In genomic region chr3:194315088-194315964, GRCh38 we compare ENCODE assay signal across 1 cellular context.
TF ChIP-seq lines count a peak whose summit lies in the region.

No MANE protein-coding gene starts in this region.

TF ChIP-seq in HEK293, 187 proteins besides CTCF, POLR2A, EP300 and RAD21 (continued from another document and continues in another):
- TF ChIP-seq ZNF26 (tag by site-specific recombination; IDR thresholded peaks at IDR 0.05) = no peak
- TF ChIP-seq ZNF785 (tag by site-specific recombination; IDR thresholded peaks at IDR 0.05) = no peak
- TF ChIP-seq SP3 (tag by site-specific recombination; IDR thresholded peaks at IDR 0.05) = peak; percentile 72
- TF ChIP-seq ZNF23 (tag by site-specific recombination; IDR thresholded peaks at IDR 0.05; ENCODE audit: borderline replicate concordance) = no peak
- peak; percentile 98 for TF ChIP-seq ZBTB17 (tag by site-specific recombination; IDR thresholded peaks at IDR 0.05)
- peak; percentile 96 for TF ChIP-seq ZNF610 (tag by site-specific recombination; IDR thresholded peaks at IDR 0.05; ENCODE audit: borderline replicate concordance)
- TF ChIP-seq ZNF768 (tag by site-specific recombination; IDR thresholded peaks at IDR 0.05) = no peak
- TF ChIP-seq FEZF1 (tag by site-specific recombination; IDR thresholded peaks at IDR 0.05) = peak; percentile 44; the same call in 1 of the 2 replicates
- TF ChIP-seq ZNF501 (tag by site-specific recombination; IDR thresholded peaks at IDR 0.05) = peak; percentile 85
- no peak for TF ChIP-seq ZNF416 (tag by site-specific recombination; IDR thresholded peaks at IDR 0.05)
- TF ChIP-seq HIC1 (tag by site-specific recombination; IDR thresholded peaks at IDR 0.05) = peak; percentile 86
- no peak for TF ChIP-seq ZNF513 (tag by site-specific recombination; IDR thresholded peaks at IDR 0.05)
- TF ChIP-seq ZNF629 (tag by site-specific recombination; IDR thresholded peaks at IDR 0.05) = peak; percentile 94
- TF ChIP-seq ZNF645 (tag by site-specific recombination; IDR thresholded peaks at IDR 0.05) = no peak
- TF ChIP-seq ZNF521 (tag by site-specific recombination; IDR thresholded peaks at IDR 0.05) = no peak
- TF ChIP-seq ZNF514 (tag by site-specific recombination; IDR thresholded peaks at IDR 0.05) = no peak
- peak; percentile 85 for TF ChIP-seq ZIC2 (tag by site-specific recombination; IDR thresholded peaks at IDR 0.05)
- TF ChIP-seq AEBP2 (tag by site-specific recombination; IDR thresholded peaks at IDR 0.05; ENCODE audit: borderline replicate concordance) = no peak
- TF ChIP-seq ZNF274 (IDR thresholded peaks at IDR 0.05; ENCODE audit: low read length) = no peak
- no peak for TF ChIP-seq ZNF274 (tag by site-specific recombination; IDR thresholded peaks at IDR 0.05; ENCODE audit: borderline replicate concordance)
- no peak for TF ChIP-seq ZNF670 (tag by site-specific recombination; IDR thresholded peaks at IDR 0.05; ENCODE audit: low read depth)
- no peak for TF ChIP-seq ZNF544 (tag by site-specific recombination; IDR thresholded peaks at IDR 0.05)
- TF ChIP-seq OSR2 (tag by site-specific recombination; IDR thresholded peaks at IDR 0.05) = peak; percentile 98
- TF ChIP-seq ZNF174 (tag by site-specific recombination; IDR thresholded peaks at IDR 0.05) = no peak
- TF ChIP-seq ZNF488 (tag by site-specific recombination; IDR thresholded peaks at IDR 0.05) = 0 out of 2 replicates have a peak, but pooled peaks have one; percentile 9
- TF ChIP-seq PRDM6 (tag by site-specific recombination; IDR thresholded peaks at IDR 0.05) = no peak
- TF ChIP-seq ZNF146 (tag by site-specific recombination; IDR thresholded peaks at IDR 0.05) = peak; percentile 17; the same call in 1 of the 2 replicates
- TF ChIP-seq ZNF704 (tag by site-specific recombination; IDR thresholded peaks at IDR 0.05) = no peak
- peak; percentile 70 for TF ChIP-seq ZNF843 (tag by site-specific recombination; IDR thresholded peaks at IDR 0.05)
- no peak for TF ChIP-seq ZNF112 (tag by site-specific recombination; IDR thresholded peaks at IDR 0.05)
- TF ChIP-seq ZNF2 (tag by site-specific recombination; IDR thresholded peaks at IDR 0.05) = peak; percentile 78
- TF ChIP-seq YY1 (tag by site-specific recombination; IDR thresholded peaks at IDR 0.05) = peak; percentile 56; the same call in 1 of the 2 replicates
- no peak for TF ChIP-seq ZNF518A (tag by site-specific recombination; conservative IDR thresholded peaks at IDR 0.05; ENCODE audit: low read depth)
- TF ChIP-seq GLI4 (tag by site-specific recombination; IDR thresholded peaks at IDR 0.05) = peak; percentile 61; the same call in 1 of the 2 replicates
- TF ChIP-seq ZNF571 (tag by site-specific recombination; IDR thresholded peaks at IDR 0.05) = no peak
- peak; percentile 60 for TF ChIP-seq PRDM10 (tag by site-specific recombination; IDR thresholded peaks at IDR 0.05)
- TF ChIP-seq ZNF626 (tag by site-specific recombination; IDR thresholded peaks at IDR 0.05) = no peak
- peak; percentile 96 for TF ChIP-seq IKZF3 (tag by site-specific recombination; IDR thresholded peaks at IDR 0.05)
- TF ChIP-seq SETDB1 (IDR thresholded peaks at IDR 0.05; ENCODE audit: insufficient read length, low read length) = no peak
- TF ChIP-seq ZNF585B (tag by site-specific recombination; IDR thresholded peaks at IDR 0.05) = no peak
- TF ChIP-seq ZNF248 (tag by site-specific recombination; IDR thresholded peaks at IDR 0.05) = no peak
- peak; percentile 79; the same call in 1 of the 2 replicates for TF ChIP-seq ZNF394 (tag by site-specific recombination; IDR thresholded peaks at IDR 0.05; ENCODE audit: borderline replicate concordance)
